In the genomic region with DNA sequence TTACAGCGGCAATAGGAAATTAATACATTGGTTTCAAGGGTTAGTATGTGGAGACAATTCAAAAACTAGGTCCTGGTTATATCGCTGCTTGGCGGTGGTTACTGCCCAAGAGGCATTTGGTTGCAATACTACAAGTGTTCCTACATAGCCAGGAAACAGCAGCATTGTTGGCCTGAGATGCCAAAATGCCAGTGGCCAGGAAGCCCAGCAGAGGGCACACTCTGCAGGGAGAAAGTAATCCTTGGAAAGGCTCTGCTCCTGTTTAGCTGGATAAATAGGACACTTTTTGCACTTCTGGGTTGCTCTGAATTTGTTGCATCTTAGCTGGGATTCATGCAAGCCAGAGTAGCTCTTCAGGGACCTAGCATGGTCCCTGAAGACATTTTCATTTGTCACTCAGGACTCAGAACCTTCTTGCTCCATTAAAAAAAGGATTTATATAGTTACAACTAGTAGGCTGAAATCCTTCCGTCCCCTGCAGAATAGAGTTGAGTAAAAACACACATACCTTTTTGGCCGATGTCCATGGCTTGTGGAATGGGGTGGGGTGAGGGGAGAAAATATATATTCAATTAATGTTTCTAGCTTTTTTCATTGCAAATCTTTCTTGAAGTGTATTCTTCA, we compare ENCODE assay signal across 8 cellular contexts. TPM values are rescaled to one million over a fixed set of nuclear protein-coding genes. Genes with fewer than 3 reads are reported as not detected.
DNase-seq lines count a peak whose midpoint lies in the region; ATAC-seq and TF ChIP-seq lines count a peak whose summit lies in the region.

No MANE protein-coding gene starts in this region.

- no peaks in the 10 kb centered on the region for H3K27me3 ChIP-seq in hepatocyte
- no peaks in the 10 kb centered on the region for H3K27me3 ChIP-seq in suprapubic skin

- no peaks in the 10 kb centered on the region for H3K79me2 ChIP-seq in hepatocyte

- no peak overlapping the region for H2AFZ ChIP-seq in hepatocyte

- WGBS in hepatocyte (ENCODE audit: low lambda C conversion rate, missing lambda C conversion rate): 62% methylated on average over 5 of the region's 5 CpGs
- WGBS in suprapubic skin: 40% methylated on average over 5 of the region's 5 CpGs

- no peak for TF ChIP-seq EP300 in suprapubic skin (IDR thresholded peaks at IDR 0.05)

- H3K27ac ChIP-seq in hepatocyte (no peak overlapping the region), suprapubic skin (no peak overlapping the region)

- H3K36me3 ChIP-seq in hepatocyte (replicated peaks; ENCODE audit: insufficient read depth, low read depth): no peaks in the 10 kb centered on the region
- no peaks in the 10 kb centered on the region for H3K36me3 ChIP-seq in suprapubic skin

- no peak for ATAC-seq in GM18909 (IDR thresholded peaks at IDR 0.05; ENCODE audit: poor library complexity, unreplicated experiment)

- H3K9me2 ChIP-seq in hepatocyte (replicated peaks; ENCODE audit: insufficient read depth): no peaks in the 10 kb centered on the region

- H4K20me1 ChIP-seq in hepatocyte (ENCODE audit: insufficient read depth, poor library complexity, severe bottlenecking): no peaks in the 10 kb centered on the region

- peak; percentile 1 for DNase-seq in activated naive CD4-positive, alpha-beta T cell treated with Interleukin-2 at 50 U/mL for 16 hours
- DNase-seq in activated naive CD4-positive, alpha-beta T cell (lab: John Stamatoyannopoulos, UW): no peak
- DNase-seq in NCI-H146 treated with DMSO at 0.1 percent for 48 hours (lab: John Stamatoyannopoulos, UW; ENCODE audit: unreplicated experiment): peak; percentile 4
- peak in 51 of 56 donors; percentile 0 to 73 (median 15) for DNase-seq in amygdala (lab: John Stamatoyannopoulos, UW)
- DNase-seq in hepatocyte (ENCODE audit: low spot score): peak; percentile 62
- peak; percentile 82 for DNase-seq in superior temporal gyrus (ENCODE audit: extremely low spot score)
- DNase-seq in suprapubic skin (ENCODE audit: low spot score in 2 of 2): no peak

- no peaks in the 10 kb centered on the region for H3K9me3 ChIP-seq in hepatocyte (ENCODE audit: low read depth)
- H3K9me3 ChIP-seq in suprapubic skin: no peaks in the 10 kb centered on the region

- TF ChIP-seq CTCF in hepatocyte (IDR thresholded peaks at IDR 0.05; ENCODE audit: poor library complexity): peak; percentile 58
- TF ChIP-seq CTCF in suprapubic skin (IDR thresholded peaks at IDR 0.05): peak in 1 of 2 donors; percentile 57

- TF ChIP-seq POLR2A in suprapubic skin (IDR thresholded peaks at IDR 0.05): no peak

- H3K4me3 ChIP-seq in hepatocyte (no peak overlapping the region), suprapubic skin (no peak overlapping the region)

- no peaks in the 10 kb centered on the region for H3K4me1 ChIP-seq in hepatocyte (ENCODE audit: insufficient read depth)
- H3K4me1 ChIP-seq in suprapubic skin: no peaks in the 10 kb centered on the region

- no peak overlapping the region for H3K4me2 ChIP-seq in hepatocyte

RNA-seq across cellular contexts. Expression of gene GPR119, which starts 8.1 kb away (rescaled TPM):
- 1.4 TPM in 1 of 2 replicates, not detected in the other for total RNA-seq in hepatocyte
- polyA plus RNA-seq in hepatocyte: 0.39 and 0.51 TPM in 2 replicates
- not detected for total RNA-seq in suprapubic skin

RNA-seq across cellular contexts. Expression of gene RBMX2, which starts 8.2 kb away (rescaled TPM):
- total RNA-seq in hepatocyte (12.8 and 17.8 TPM in 2 replicates), suprapubic skin (10 to 100 TPM; 11.3 to 22.5 (median 15.9) TPM)
- 15.3 and 16.0 TPM in 2 replicates for polyA plus RNA-seq in hepatocyte

RNA-seq across cellular contexts. Expression of gene SLC25A14, which starts 53.8 kb away (rescaled TPM):
- total RNA-seq in hepatocyte: 12.0 and 16.0 TPM in 2 replicates
- 18.9 and 25.9 TPM in 2 replicates for polyA plus RNA-seq in hepatocyte
- total RNA-seq in suprapubic skin: 10 to 100 TPM; 11.1 to 45.8 (median 15.7) TPM

Comparison
In these comparisons a context has a peak if more than half of its experiments do, and no peak if none do; other contexts are left out.
1. DNase-seq: peak in activated naive CD4-positive, alpha-beta T cell treated with Interleukin-2 at 50 U/mL for 16 hours (single experiment), NCI-H146 treated with DMSO at 0.1 percent for 48 hours (single experiment), amygdala (51 of 56), hepatocyte (single experiment) and superior temporal gyrus (single experiment); none in activated naive CD4-positive, alpha-beta T cell (0 of 4) and suprapubic skin (0 of 2).